8 cellular contexts compared by ENCODE assay signal in the genomic region with DNA sequence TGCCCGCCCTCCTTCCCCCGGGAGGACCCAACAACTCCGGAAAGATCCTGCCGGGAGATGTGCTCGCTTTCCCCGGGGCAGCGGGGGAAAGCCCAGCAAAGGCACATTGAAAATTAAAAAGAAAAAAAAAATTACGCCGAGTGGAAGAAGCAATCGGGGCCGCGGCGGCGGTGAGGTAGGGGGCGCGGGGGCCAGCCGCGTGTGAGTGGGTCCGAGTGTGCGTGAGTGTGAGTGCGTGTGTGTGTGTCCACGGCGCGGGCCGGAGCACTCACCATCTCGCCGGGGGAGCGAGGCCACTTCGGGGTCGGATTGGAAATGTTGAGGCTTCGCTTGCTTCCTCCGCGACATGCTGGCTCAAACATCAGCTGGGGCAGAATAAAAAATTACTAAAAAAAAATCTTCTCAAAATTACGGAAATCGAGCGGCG. TPM values are rescaled to one million over a fixed set of nuclear protein-coding genes. Genes with fewer than 3 reads are reported as not detected.
A peak's percentile ranks its signal among the peaks of the same experiment; 100 is the strongest.
DNase-seq lines count a peak whose midpoint lies in the region; ATAC-seq, FAIRE-seq and TF ChIP-seq lines count a peak whose summit lies in the region.

A gene (minus strand): TSS at position 377 of the 427 bp plus-strand sequence. CDS start 29 bp downstream, at position 348.

- H3K27ac ChIP-seq in GM23338 (ENCODE audit: low read depth) (peak within 1 kb of the TSS; percentile 98), astrocyte (ENCODE audit: low read depth, low read length) (peak within 1 kb of the TSS; percentile 77), skeletal muscle tissue (ENCODE audit: low read depth, low read length) (no peak within 1 kb of the TSS)

- no peak for ATAC-seq in GM23338
- no peak for ATAC-seq in GM18909 (IDR thresholded peaks at IDR 0.05; ENCODE audit: poor library complexity, unreplicated experiment)
- ATAC-seq in HG02571 (IDR thresholded peaks at IDR 0.05; ENCODE audit: unreplicated experiment) = no peak

- H2AFZ ChIP-seq in GM23338 = 0 out of 2 replicates have a peak within 1 kb of the TSS, but pooled peaks have one; percentile 23
- peak within 1 kb of the TSS; percentile 65 for H2AFZ ChIP-seq in astrocyte (ENCODE audit: low read depth, low read length)

- H3K9ac ChIP-seq in astrocyte (ENCODE audit: low read length) (peak within 1 kb of the TSS; percentile 89), skeletal muscle tissue (ENCODE audit: low read depth in 1 of 3, low read length in 3 of 3) (peak within 1 kb of the TSS in 1 of 3 donors; percentile 16)

- POLR2A ChIA-PET in activated CD4-positive, alpha-beta memory T cell treated with anti-CD3 and anti-CD28 coated beads, Interleukin-2, amount 10 ng/mL, durations not matched to agents 7 days and 5 days (lab: Charles Lee) = no interaction called here

- H3K4me1 Mint-ChIP-seq in GM23338 (peaks cover 44% of the 10 kb centered on the region), astrocyte (ENCODE audit: low read depth, unreplicated experiment) (peaks cover 22% of the 10 kb centered on the region)
- peaks cover 6% of the 10 kb centered on the region for H3K4me1 Mint-ChIP-seq in activated CD4-positive, alpha-beta memory T cell treated with anti-CD3 and anti-CD28 coated beads, Interleukin-2, amount 10 ng/mL, durations not matched to agents 7 days and 5 days

- peaks cover 24% of the 10 kb centered on the region for H3K36me3 Mint-ChIP-seq in GM23338 (ENCODE audit: low read depth)
- H3K36me3 Mint-ChIP-seq in astrocyte (ENCODE audit: low read depth, unreplicated experiment) = peaks cover 2% of the 10 kb centered on the region
- peaks cover 9% of the 10 kb centered on the region for H3K36me3 Mint-ChIP-seq in activated CD4-positive, alpha-beta memory T cell treated with anti-CD3 and anti-CD28 coated beads, Interleukin-2, amount 10 ng/mL, durations not matched to agents 7 days and 5 days (ENCODE audit: low read depth)

- CTCF ChIA-PET in activated CD4-positive, alpha-beta memory T cell treated with anti-CD3 and anti-CD28 coated beads, Interleukin-2, amount 10 ng/mL, durations not matched to agents 7 days and 5 days (lab: Charles Lee) = no interaction called here

- peaks cover 57% of the 10 kb centered on the region for H3K27me3 ChIP-seq in GM23338 (ENCODE audit: insufficient read depth)
- H3K27me3 ChIP-seq in astrocyte (ENCODE audit: insufficient read depth, low read length) = peaks cover 7% of the 10 kb centered on the region
- H3K27me3 ChIP-seq in skeletal muscle tissue (ENCODE audit: control insufficient read depth in 3 of 3, insufficient read depth in 3 of 3, low read length in 3 of 3) = peaks cover 52 to 71% (median 59%) of the 10 kb centered on the region in 3 donors

- H3K4me1 ChIP-seq in GM23338 (ENCODE audit: insufficient read depth) (peaks cover 34% of the 10 kb centered on the region), astrocyte (ENCODE audit: insufficient read depth, low read length) (peaks cover 30% of the 10 kb centered on the region), skeletal muscle tissue (ENCODE audit: control insufficient read depth in 3 of 3, insufficient read depth in 3 of 3, low read length in 3 of 3) (peaks cover 4 to 14% (median 13%) of the 10 kb centered on the region in 3 donors)

- no peaks in the 10 kb centered on the region for H3K36me3 ChIP-seq in GM23338 (ENCODE audit: insufficient read depth)
- no peaks in the 10 kb centered on the region for H3K36me3 ChIP-seq in astrocyte (ENCODE audit: insufficient read depth, low read length)
- H3K36me3 ChIP-seq in skeletal muscle tissue (ENCODE audit: control insufficient read depth in 3 of 3, insufficient read depth in 3 of 3, low read length in 3 of 3) = no peaks in the 10 kb centered on the region

- no peaks in the 10 kb centered on the region for H3K9me2 ChIP-seq in GM23338 (ENCODE audit: insufficient read depth)

- DNase-seq in GM23338 (ENCODE audit: low spot score) (no peak), astrocyte (ENCODE audit: low read depth) (no peak), islet precursor cell (peak; percentile 62), NCI-H187 (lab: John Stamatoyannopoulos, UW) (no peak)
- DNase-seq in activated CD4-positive, alpha-beta memory T cell treated with anti-CD3 and anti-CD28 coated beads, Interleukin-2, amount 10 ng/mL, durations not matched to agents 7 days and 5 days = no peak

- H3K4me3 ChIP-seq in GM23338 (peak within 1 kb of the TSS; percentile 94), astrocyte (ENCODE audit: insufficient read depth, low read depth, low read length) (peak within 1 kb of the TSS; percentile 74), skeletal muscle tissue (ENCODE audit: low read length in 3 of 3) (peak within 1 kb of the TSS in 2 of 3 donors; percentile 49)

- H3K9me3 ChIP-seq in astrocyte (ENCODE audit: insufficient read depth, low read depth, low read length) = no peaks in the 10 kb centered on the region
- H3K9me3 ChIP-seq in skeletal muscle tissue (ENCODE audit: control insufficient read depth in 3 of 3, low read length in 3 of 3) = no peaks in the 10 kb centered on the region

- H3K27me3 Mint-ChIP-seq in GM23338 (ENCODE audit: insufficient read depth, low read depth, poor library complexity) = peaks cover 22% of the 10 kb centered on the region
- H3K27me3 Mint-ChIP-seq in astrocyte (ENCODE audit: low read depth, unreplicated experiment) = peaks cover 16% of the 10 kb centered on the region
- peaks cover 70% of the 10 kb centered on the region for H3K27me3 Mint-ChIP-seq in activated CD4-positive, alpha-beta memory T cell treated with anti-CD3 and anti-CD28 coated beads, Interleukin-2, amount 10 ng/mL, durations not matched to agents 7 days and 5 days

- no peaks in the 10 kb centered on the region; the same call in 1 of the 2 replicates for H3F3A ChIP-seq in GM23338 (replicated peaks; ENCODE audit: low read depth)

- no peak for FAIRE-seq in astrocyte (lab: Jason Lieb, UNC)

- peak within 1 kb of the TSS; percentile 96 for H3K4me3 Mint-ChIP-seq in GM23338
- peak within 1 kb of the TSS; percentile 97 for H3K4me3 Mint-ChIP-seq in astrocyte (ENCODE audit: unreplicated experiment)
- H3K4me3 Mint-ChIP-seq in activated CD4-positive, alpha-beta memory T cell treated with anti-CD3 and anti-CD28 coated beads, Interleukin-2, amount 10 ng/mL, durations not matched to agents 7 days and 5 days = no peak within 1 kb of the TSS

- peak within 1 kb of the TSS; percentile 85 for H3K4me2 ChIP-seq in GM23338
- peak within 1 kb of the TSS; percentile 92 for H3K4me2 ChIP-seq in astrocyte (ENCODE audit: low read length)

- TF ChIP-seq CTCF in GM23338 (conservative IDR thresholded peaks at IDR 0.05; ENCODE audit: low read depth in 2 of 2) = no peak
- no peak for TF ChIP-seq CTCF in astrocyte (IDR thresholded peaks at IDR 0.05; ENCODE audit: insufficient read depth, low read depth, low read length)

- peaks cover 9% of the 10 kb centered on the region; the same call in 1 of the 2 replicates for H4K20me1 ChIP-seq in GM23338 (replicated peaks; ENCODE audit: insufficient read depth)
- H4K20me1 ChIP-seq in astrocyte (ENCODE audit: insufficient read depth, low read length) = peaks cover 10% of the 10 kb centered on the region

- H3K79me2 ChIP-seq in GM23338 (replicated peaks; ENCODE audit: insufficient read depth) (peaks cover 51% of the 10 kb centered on the region), astrocyte (ENCODE audit: insufficient read depth, low read length) (peaks cover 65% of the 10 kb centered on the region)

- H3K27ac Mint-ChIP-seq in GM23338 (peak within 1 kb of the TSS; percentile 94), astrocyte (ENCODE audit: unreplicated experiment) (peak within 1 kb of the TSS; percentile 90)
- no peak within 1 kb of the TSS for H3K27ac Mint-ChIP-seq in activated CD4-positive, alpha-beta memory T cell treated with anti-CD3 and anti-CD28 coated beads, Interleukin-2, amount 10 ng/mL, durations not matched to agents 7 days and 5 days

- H3K9me3 Mint-ChIP-seq in GM23338 (peaks cover 3% of the 10 kb centered on the region; the same call in 2 of the 3 replicates), astrocyte (ENCODE audit: unreplicated experiment) (peaks cover 4% of the 10 kb centered on the region)
- peaks cover 5% of the 10 kb centered on the region for H3K9me3 Mint-ChIP-seq in activated CD4-positive, alpha-beta memory T cell treated with anti-CD3 and anti-CD28 coated beads, Interleukin-2, amount 10 ng/mL, durations not matched to agents 7 days and 5 days

TF ChIP-seq in GM23338, 12 proteins besides CTCF, POLR2A, EP300 and RAD21 (continues in another document):
- TF ChIP-seq NANOG (IDR thresholded peaks at IDR 0.05; ENCODE audit: borderline replicate concordance) = no peak
- TF ChIP-seq POLR2AphosphoS5 (IDR thresholded peaks at IDR 0.05; ENCODE audit: low read depth) = no peak
- TF ChIP-seq ZNF114 (CRISPR knock-in tag; IDR thresholded peaks at IDR 0.05) = no peak

RNA-seq across cellular contexts. Expression of the gene that starts here (rescaled TPM):
- 20.2 and 22.7 TPM in 2 replicates for total RNA-seq in GM23338 (2014; rRNA removed; shearing (Covaris generic))
- 9.0 and 9.4 TPM in 2 replicates for polyA plus RNA-seq in GM23338 (2016; fragmentation: Nextera tagmentation; extraction: Ambion mirVana)
- total RNA-seq in astrocyte (15.0 and 15.1 TPM in 2 replicates), skeletal muscle tissue (not detected)
- not detected for total RNA-seq in activated CD4-positive, alpha-beta memory T cell treated with anti-CD3 and anti-CD28 coated beads, Interleukin-2, amount 10 ng/mL, durations not matched to agents 7 days and 5 days

Comparison
In these comparisons a context has a peak if more than half of its experiments do, and no peak if none do; other contexts are left out.
1. RNA of the gene that starts here (total RNA-seq): 20.2 to 22.7 TPM in GM23338 and 15.0 to 15.1 TPM in astrocyte; not detected in skeletal muscle tissue (single experiment) and not detected in activated CD4-positive, alpha-beta memory T cell treated with anti-CD3 and anti-CD28 coated beads, Interleukin-2, amount 10 ng/mL, durations not matched to agents 7 days and 5 days; every median in the first group is over 10 times any median in the second.
2. Peak in every context shown above with its lines, with median percentiles within 50 percentile points of each other: H3K4me3 ChIP-seq.